10 cellular contexts compared by ENCODE assay signal in genomic region chr5:152246401-152246800, GRCh38.
DNase-seq lines count a peak whose midpoint lies in the region; ATAC-seq and TF ChIP-seq lines count a peak whose summit lies in the region.
"Had no signal": no experiment of that assay in that cellular context is flagged by ENCODE, and none has a peak within 500 bp of the region (broad histone marks: within the 10 kb centered on the region; RNA-seq: fewer than 3 reads in every experiment).

No MANE protein-coding gene starts in this region.

- no peak overlapping the region for H2AFZ ChIP-seq in DND-41 (ENCODE audit: low read depth, low read length)

- no peaks in the 10 kb centered on the region for H3K9me3 ChIP-seq in DND-41 (ENCODE audit: insufficient read depth, low read length, severe bottlenecking)
- no peaks in the 10 kb centered on the region for H3K9me3 ChIP-seq in body of pancreas

- H3K4me3 ChIP-seq in DND-41 (ENCODE audit: low read depth in 1 of 2, low read length in 2 of 2) (no peak overlapping the region), body of pancreas (no peak overlapping the region)

- no peaks in the 10 kb centered on the region for H3K9me3 Mint-ChIP-seq in activated T-helper 2 cell treated with anti-CD3 and anti-CD28 coated beads, Interferon-gamma antibody, Interleukin-2, Interleukin-4, amounts not matched to agents 10 μg/mL and 5 μg/mL and 100 μg/mL, durations not matched to agents 14 hours and 24 hours and 36 hours
- H3K9me3 Mint-ChIP-seq in activated T-cell treated with anti-CD3 and anti-CD28 coated beads, Interleukin-2, amount 50 U/mL, for 24 hours: no peaks in the 10 kb centered on the region

- H3K27ac ChIP-seq in DND-41 (ENCODE audit: low read length) (no peak overlapping the region), body of pancreas (no peak overlapping the region)

- intact Hi-C loops in body of pancreas (cut with DNase I): no loop called here
- intact Hi-C loops in activated T-helper 2 cell treated with anti-CD3 and anti-CD28 coated beads, Interferon-gamma antibody, Interleukin-2, Interleukin-4, amounts not matched to agents 10 μg/mL and 5 μg/mL and 100 μg/mL, durations not matched to agents 14 hours and 24 hours and 36 hours (cut with micrococcal nuclease): no loop called here

- no peaks in the 10 kb centered on the region for H3K79me2 ChIP-seq in DND-41 (ENCODE audit: insufficient read depth, low read length)

- H3K4me1 ChIP-seq in DND-41 (ENCODE audit: insufficient read depth, low read length) (no peaks in the 10 kb centered on the region), body of pancreas (no peaks in the 10 kb centered on the region)

- no peak overlapping the region for H3K4me2 ChIP-seq in DND-41 (ENCODE audit: insufficient read depth, low read length)

- DNase-seq in DND-41 (peak; percentile 60), LHCN-M2 (ENCODE audit: low read depth) (peak; percentile 9), amniotic epithelial cell (ENCODE audit: low read depth) (peak; percentile 2), kidney tubule cell (ENCODE audit: low spot score) (peak; percentile 6), body of pancreas (no peak)
- DNase-seq in activated T-helper 2 cell treated with anti-CD3 and anti-CD28 coated beads, Interferon-gamma antibody, Interleukin-2, Interleukin-4, amounts not matched to agents 10 μg/mL and 5 μg/mL and 100 μg/mL, durations not matched to agents 14 hours and 24 hours and 36 hours (ENCODE audit: low spot score): no peak
- no peak for DNase-seq in activated T-cell treated with anti-CD3 and anti-CD28 coated beads, Interleukin-2, amount 50 U/mL, for 24 hours
- DNase-seq: activated gamma-delta T cell treated with Interleukin-2 at 50 U/mL for 16 hours, NCI-H146 had no signal

- no peaks in the 10 kb centered on the region for H4K20me1 ChIP-seq in DND-41 (ENCODE audit: insufficient read depth, low read length)

- no peak for ATAC-seq in DND-41 (ENCODE audit: insufficient read depth, low read depth)
- no peak for ATAC-seq in body of pancreas
- ATAC-seq in GM19452 (IDR thresholded peaks at IDR 0.05; ENCODE audit: unreplicated experiment): no peak

- WGBS in body of pancreas, 2 donors: 14 to 19% methylated on average over 5 of the region's 5 CpGs

- no peaks in the 10 kb centered on the region for H3K36me3 Mint-ChIP-seq in activated T-helper 2 cell treated with anti-CD3 and anti-CD28 coated beads, Interferon-gamma antibody, Interleukin-2, Interleukin-4, amounts not matched to agents 10 μg/mL and 5 μg/mL and 100 μg/mL, durations not matched to agents 14 hours and 24 hours and 36 hours (ENCODE audit: low read depth)
- H3K36me3 Mint-ChIP-seq in activated T-cell treated with anti-CD3 and anti-CD28 coated beads, Interleukin-2, amount 50 U/mL, for 24 hours (ENCODE audit: low read depth): no peaks in the 10 kb centered on the region

- H3K27me3 ChIP-seq in DND-41 (ENCODE audit: insufficient read depth, low read length, poor library complexity): no peaks in the 10 kb centered on the region
- no peaks in the 10 kb centered on the region for H3K27me3 ChIP-seq in body of pancreas

- TF ChIP-seq CTCF in DND-41 (IDR thresholded peaks at IDR 0.05; ENCODE audit: borderline replicate concordance, extremely low read depth, low read length, poor library complexity, severe bottlenecking): no peak
- TF ChIP-seq CTCF in body of pancreas (IDR thresholded peaks at IDR 0.05): no peak

- H3K9ac ChIP-seq in DND-41 (ENCODE audit: low read depth, low read length): no peak overlapping the region

- no peaks in the 10 kb centered on the region for H3K4me1 Mint-ChIP-seq in activated T-helper 2 cell treated with anti-CD3 and anti-CD28 coated beads, Interferon-gamma antibody, Interleukin-2, Interleukin-4, amounts not matched to agents 10 μg/mL and 5 μg/mL and 100 μg/mL, durations not matched to agents 14 hours and 24 hours and 36 hours (ENCODE audit: low read depth)
- no peaks in the 10 kb centered on the region for H3K4me1 Mint-ChIP-seq in activated T-cell treated with anti-CD3 and anti-CD28 coated beads, Interleukin-2, amount 50 U/mL, for 24 hours (ENCODE audit: low read depth)

- no peaks in the 10 kb centered on the region for H3K27me3 Mint-ChIP-seq in activated T-helper 2 cell treated with anti-CD3 and anti-CD28 coated beads, Interferon-gamma antibody, Interleukin-2, Interleukin-4, amounts not matched to agents 10 μg/mL and 5 μg/mL and 100 μg/mL, durations not matched to agents 14 hours and 24 hours and 36 hours (ENCODE audit: low read depth)
- no peaks in the 10 kb centered on the region for H3K27me3 Mint-ChIP-seq in activated T-cell treated with anti-CD3 and anti-CD28 coated beads, Interleukin-2, amount 50 U/mL, for 24 hours

- H3K4me3 Mint-ChIP-seq in activated T-helper 2 cell treated with anti-CD3 and anti-CD28 coated beads, Interferon-gamma antibody, Interleukin-2, Interleukin-4, amounts not matched to agents 10 μg/mL and 5 μg/mL and 100 μg/mL, durations not matched to agents 14 hours and 24 hours and 36 hours (ENCODE audit: low read depth): no peak overlapping the region
- H3K4me3 Mint-ChIP-seq in activated T-cell treated with anti-CD3 and anti-CD28 coated beads, Interleukin-2, amount 50 U/mL, for 24 hours: no peak overlapping the region

- TF ChIP-seq POLR2A in body of pancreas (IDR thresholded peaks at IDR 0.05): no peak

- H3K36me3 ChIP-seq in DND-41 (ENCODE audit: insufficient read depth, low read length): no peaks in the 10 kb centered on the region
- no peaks in the 10 kb centered on the region for H3K36me3 ChIP-seq in body of pancreas (replicated peaks in 1 of 2; ENCODE audit: insufficient read depth in 1 of 2, low read depth in 2 of 2)

- H3K27ac Mint-ChIP-seq in activated T-helper 2 cell treated with anti-CD3 and anti-CD28 coated beads, Interferon-gamma antibody, Interleukin-2, Interleukin-4, amounts not matched to agents 10 μg/mL and 5 μg/mL and 100 μg/mL, durations not matched to agents 14 hours and 24 hours and 36 hours: no peak overlapping the region
- no peak overlapping the region for H3K27ac Mint-ChIP-seq in activated T-cell treated with anti-CD3 and anti-CD28 coated beads, Interleukin-2, amount 50 U/mL, for 24 hours

Comparison
In these comparisons a context has a peak if more than half of its experiments do, and no peak if none do; other contexts are left out.
1. DNase-seq: peak in DND-41 (single experiment), LHCN-M2 (single experiment), amniotic epithelial cell (single experiment) and kidney tubule cell (single experiment); none in body of pancreas (0 of 4), activated T-helper 2 cell treated with anti-CD3 and anti-CD28 coated beads, Interferon-gamma antibody, Interleukin-2, Interleukin-4, amounts not matched to agents 10 μg/mL and 5 μg/mL and 100 μg/mL, durations not matched to agents 14 hours and 24 hours and 36 hours (single experiment) and activated T-cell treated with anti-CD3 and anti-CD28 coated beads, Interleukin-2, amount 50 U/mL, for 24 hours (single experiment).